ENCODE assay signal across 8 cellular contexts in the genomic region with DNA sequence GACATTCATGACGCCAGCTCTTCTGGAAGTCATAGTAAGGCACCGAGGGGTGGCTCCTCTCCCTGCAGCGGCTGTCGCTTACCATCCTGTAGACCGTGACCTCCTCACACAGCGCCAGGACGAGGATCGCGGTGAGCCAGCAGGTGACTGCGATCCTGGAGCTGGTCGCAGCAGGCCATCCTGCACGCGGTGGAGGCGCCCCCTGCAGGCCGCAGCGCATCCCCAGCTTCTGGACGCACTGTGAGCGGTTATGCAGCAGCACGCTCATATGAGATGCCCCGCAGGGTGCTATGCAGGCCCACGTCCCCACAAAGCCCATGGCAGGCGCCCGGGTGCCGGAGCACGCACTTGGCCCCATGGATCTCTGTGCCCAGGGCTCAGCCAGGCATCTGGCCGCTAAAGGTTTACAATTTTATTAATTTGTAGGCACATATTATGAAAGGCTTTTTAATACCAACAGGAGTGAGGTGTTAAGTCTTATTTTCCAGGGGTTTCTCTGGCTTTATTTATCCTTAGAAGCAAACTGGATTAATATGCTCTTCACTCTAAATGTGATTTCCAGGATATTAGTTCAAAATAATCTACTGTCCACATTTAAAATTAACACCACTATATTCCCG. TPM values are rescaled to one million over a fixed set of nuclear protein-coding genes. Genes with fewer than 3 reads are reported as not detected.
DNase-seq lines count a peak whose midpoint lies in the region; ATAC-seq and TF ChIP-seq lines count a peak whose summit lies in the region.

No MANE protein-coding gene starts in this region.

- no peak overlapping the region for H3K27ac Mint-ChIP-seq in activated CD4-positive, alpha-beta memory T cell treated with anti-CD3 and anti-CD28 coated beads for 36 hours

- TF ChIP-seq CTCF in neutrophil (IDR thresholded peaks at IDR 0.05) = peak; percentile 44

- no peak overlapping the region for H3K4me3 Mint-ChIP-seq in activated CD4-positive, alpha-beta memory T cell treated with anti-CD3 and anti-CD28 coated beads for 36 hours

- peak; percentile 38 for ATAC-seq in esophagus mucosa
- no peak for ATAC-seq in HG03432 (IDR thresholded peaks at IDR 0.05; ENCODE audit: unreplicated experiment)
- ATAC-seq in HG03520 (IDR thresholded peaks at IDR 0.05; ENCODE audit: unreplicated experiment) = no peak
- no peak for ATAC-seq in GM19035 (IDR thresholded peaks at IDR 0.05; ENCODE audit: unreplicated experiment)

- H3K36me3 Mint-ChIP-seq in activated CD4-positive, alpha-beta memory T cell treated with anti-CD3 and anti-CD28 coated beads for 36 hours = peaks cover 22% of the 10 kb centered on the region

- intact Hi-C loops in activated CD4-positive, alpha-beta memory T cell treated with anti-CD3 and anti-CD28 coated beads for 36 hours (cut with micrococcal nuclease) = no loop called here

- no peak overlapping the region for H3K27ac ChIP-seq in neutrophil

- no peaks in the 10 kb centered on the region for H3K4me1 Mint-ChIP-seq in activated CD4-positive, alpha-beta memory T cell treated with anti-CD3 and anti-CD28 coated beads for 36 hours (ENCODE audit: low read depth)

- no peaks in the 10 kb centered on the region for H3K27me3 ChIP-seq in neutrophil

- no peaks in the 10 kb centered on the region for H3K9me3 Mint-ChIP-seq in activated CD4-positive, alpha-beta memory T cell treated with anti-CD3 and anti-CD28 coated beads for 36 hours

- no peaks in the 10 kb centered on the region for H3K27me3 Mint-ChIP-seq in activated CD4-positive, alpha-beta memory T cell treated with anti-CD3 and anti-CD28 coated beads for 36 hours

- H3K36me3 ChIP-seq in neutrophil = peaks cover 32% of the 10 kb centered on the region

- POLR2A ChIA-PET in HEK293T (lab: Yijun Ruan, JAX) = interaction anchor here (0.6 kb wide), 1 partner anchor 46 kb away, joined by 3 read pairs; no protein-coding TSS in a partner anchor
- POLR2A ChIA-PET in activated CD4-positive, alpha-beta memory T cell treated with anti-CD3 and anti-CD28 coated beads for 36 hours (lab: Charles Lee) = no interaction called here

- peak; percentile 16 for DNase-seq in HEK293T (ENCODE audit: extremely low spot score)
- peak; percentile 42 for DNase-seq in activated CD4-positive, alpha-beta memory T cell treated with anti-CD3 and anti-CD28 coated beads for 36 hours
- DNase-seq in OCI-M2 (lab: John Stamatoyannopoulos, UW; ENCODE audit: unreplicated experiment) = no peak

- CTCF ChIA-PET in HEK293T (lab: Yijun Ruan, JAX) = interaction anchor here (1.1 to 1.7 kb wide), 4 partner anchors 11 to 44 kb away, joined by 3 to 6 read pairs (median 4); no protein-coding TSS in a partner anchor
- CTCF ChIA-PET in activated CD4-positive, alpha-beta memory T cell treated with anti-CD3 and anti-CD28 coated beads for 36 hours (lab: Charles Lee) = interaction anchor here (0.5 to 1.7 kb wide), 4 partner anchors 10 to 51 kb away, joined by 3 to 5 read pairs (median 3); partner anchors contain the start of gene ZMYM5

- H3K4me3 ChIP-seq in neutrophil (ENCODE audit: low read depth in 1 of 2, low read length in 1 of 2) = no peak overlapping the region

- H3K9me3 ChIP-seq in neutrophil = no peaks in the 10 kb centered on the region

- H3K4me1 ChIP-seq in neutrophil (ENCODE audit: control insufficient read depth in 1 of 2, insufficient read depth in 1 of 2, low read depth in 1 of 2, low read length in 1 of 2) = no peaks in the 10 kb centered on the region

TF ChIP-seq in HEK293T, 16 proteins besides CTCF, POLR2A, EP300 and RAD21:
- TF ChIP-seq NFRKB (IDR thresholded peaks at IDR 0.05) = no peak
- no peak for TF ChIP-seq TARDBP (IDR thresholded peaks at IDR 0.05)
- TF ChIP-seq ELF4 (IDR thresholded peaks at IDR 0.05) = no peak
- no peak for TF ChIP-seq FOXM1 (IDR thresholded peaks at IDR 0.05; ENCODE audit: borderline replicate concordance)
- no peak for TF ChIP-seq L3MBTL2 (conservative IDR thresholded peaks at IDR 0.05)
- no peak for TF ChIP-seq ZNF384 (IDR thresholded peaks at IDR 0.05)
- TF ChIP-seq ARNT (IDR thresholded peaks at IDR 0.05) = no peak
- no peak for TF ChIP-seq CTBP1 (IDR thresholded peaks at IDR 0.05; ENCODE audit: borderline replicate concordance)
- TF ChIP-seq SP1 (IDR thresholded peaks at IDR 0.05) = no peak
- no peak for TF ChIP-seq FOXA1 (IDR thresholded peaks at IDR 0.05)
- TF ChIP-seq, protein P1, sequence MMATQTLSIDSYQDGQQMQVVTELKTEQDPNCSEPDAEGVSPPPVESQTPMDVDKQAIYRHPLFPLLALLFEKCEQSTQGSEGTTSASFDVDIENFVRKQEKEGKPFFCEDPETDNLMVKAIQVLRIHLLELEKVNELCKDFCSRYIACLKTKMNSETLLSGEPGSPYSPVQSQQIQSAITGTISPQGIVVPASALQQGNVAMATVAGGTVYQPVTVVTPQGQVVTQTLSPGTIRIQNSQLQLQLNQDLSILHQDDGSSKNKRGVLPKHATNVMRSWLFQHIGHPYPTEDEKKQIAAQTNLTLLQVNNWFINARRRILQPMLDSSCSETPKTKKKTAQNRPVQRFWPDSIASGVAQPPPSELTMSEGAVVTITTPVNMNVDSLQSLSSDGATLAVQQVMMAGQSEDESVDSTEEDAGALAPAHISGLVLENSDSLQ (IDR thresholded peaks at IDR 0.05) = no peak
TF ChIP-seq in HEK293T: peak in this region for 0.

RNA-seq across cellular contexts. Expression of gene PSPC1, which starts 35.6 kb away (rescaled TPM):
- total RNA-seq in activated CD4-positive, alpha-beta memory T cell treated with anti-CD3 and anti-CD28 coated beads for 36 hours = 10 to 100 TPM; 55.9 to 56.6 TPM
- 28.9 TPM for total RNA-seq in esophagus mucosa

RNA-seq across cellular contexts. Expression of gene ZMYM5, which starts 45.1 kb away (rescaled TPM):
- total RNA-seq in activated CD4-positive, alpha-beta memory T cell treated with anti-CD3 and anti-CD28 coated beads for 36 hours = 10 to 100 TPM; 10.0 to 11.1 TPM
- total RNA-seq in esophagus mucosa = 10.7 TPM
